ENCODE assay signal across 8 cellular contexts in the genomic region with DNA sequence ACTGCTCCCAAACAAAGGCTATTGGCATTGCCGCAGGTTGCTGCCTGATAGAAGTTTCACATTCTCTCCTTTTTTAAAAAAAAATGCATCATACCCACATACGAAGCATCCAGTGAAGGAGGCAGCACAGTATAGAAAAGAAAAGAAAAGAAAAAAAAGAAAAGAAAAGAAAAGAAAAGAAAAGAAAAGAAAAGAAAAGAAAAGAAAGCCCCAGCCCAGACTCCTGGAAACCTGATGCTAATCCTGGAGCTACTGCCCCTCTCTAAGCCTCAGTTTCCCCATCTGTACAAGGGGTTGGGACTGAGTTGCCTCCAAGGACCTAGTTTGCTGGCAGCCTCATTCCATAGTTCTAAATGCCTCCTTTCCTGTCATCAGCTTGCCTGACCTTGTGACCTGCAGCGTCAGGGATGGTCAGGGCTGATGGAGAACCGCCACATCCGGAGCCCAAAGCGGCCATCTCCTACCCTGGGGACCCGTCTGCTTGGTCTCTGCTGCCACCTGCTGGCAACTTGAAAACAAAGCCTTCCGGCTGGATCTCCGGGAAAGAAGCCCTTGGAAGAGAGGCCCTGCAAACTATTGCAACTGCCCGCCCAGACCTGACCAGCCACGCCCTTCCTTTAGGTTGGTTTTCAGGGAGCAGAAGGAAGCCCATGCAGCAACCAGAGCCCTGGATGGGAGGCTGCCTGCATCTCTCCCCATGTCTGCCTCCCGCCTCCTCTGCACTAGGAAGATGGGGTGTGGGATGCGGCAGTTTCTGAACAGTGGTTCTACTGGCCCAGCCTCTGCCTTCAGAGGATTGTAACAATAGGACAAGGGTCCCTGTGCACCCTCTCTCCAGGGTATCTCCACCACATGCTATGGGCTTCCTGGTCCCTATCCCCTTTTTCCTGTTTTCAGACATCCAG. TPM values are rescaled to one million over a fixed set of nuclear protein-coding genes. Genes with fewer than 3 reads are reported as not detected.
A peak's percentile ranks its signal among the peaks of the same experiment; 100 is the strongest.
DNase-seq lines count a peak whose midpoint lies in the region; ATAC-seq and TF ChIP-seq lines count a peak whose summit lies in the region.

No MANE protein-coding gene starts in this region.

- peak; percentile 95 for ATAC-seq in left lung

- H3K9me3 ChIP-seq in left lung = no peaks in the 10 kb centered on the region

- no peaks in the 10 kb centered on the region for H3K4me1 ChIP-seq in left lung

- in situ Hi-C loops in GM13977 (cut with MboI; ENCODE audit: low pct_unique_long_range_greater_than_20kb, low sequenced_read_pairs, unreplicated experiment) = no loop called here

- peaks cover 0 to 85% of the 10 kb centered on the region in 2 donors for H3K27me3 ChIP-seq in left lung

- peak; percentile 68 for DNase-seq in 8988T
- DNase-seq in GM13977 (ENCODE audit: low spot score) = peak; percentile 85
- DNase-seq in NCI-H2227 treated with DMSO at 0.1 percent for 48 hours (lab: John Stamatoyannopoulos, UW) = peak; percentile 70
- DNase-seq in activated CD4-positive, alpha-beta T cell treated with anti-CD3 and anti-CD28 coated beads for 1 hour = peak; percentile 53
- DNase-seq in cerebellum (ENCODE audit: low spot score) = peak; percentile 83
- peak; percentile 77 to 89 for DNase-seq in left lung
- DNase-seq in stimulated activated CD4-positive, alpha-beta T cell treated with anti-CD3 and anti-CD28 coated beads, TNF-alpha, amount 100 ng/mL, for 1 hour (ENCODE audit: low read depth in 3 of 3, low spot score in 1 of 3) = peak; percentile 26 to 64 (median 47)
- no peak for DNase-seq in mesenteric fat pad (ENCODE audit: low spot score)

- intact Hi-C loops in left lung (cut with DNase I) = loop anchor here (5.0 to 10.0 kb wide), 2 partner anchors 827 to 835 kb away; no protein-coding TSS in a partner anchor

- no peak overlapping the region for H3K4me3 ChIP-seq in left lung

- no peak overlapping the region for H3K27ac ChIP-seq in left lung

- TF ChIP-seq CTCF in GM13977 (IDR thresholded peaks at IDR 0.05; ENCODE audit: extremely low read depth, insufficient read depth, missing control alignments) (peak; percentile 92), left lung (IDR thresholded peaks at IDR 0.05) (peak; percentile 64 to 87)

- no peaks in the 10 kb centered on the region for H3K36me3 ChIP-seq in left lung

RNA-seq across cellular contexts. Expression of a gene that starts 13.0 kb away (rescaled TPM):
- total RNA-seq in cerebellum = 0.91 TPM
- not detected for total RNA-seq in left lung
- not detected for total RNA-seq in mesenteric fat pad

RNA-seq across cellular contexts. Expression of a gene that starts 22.3 kb away (rescaled TPM):
- total RNA-seq in cerebellum (13.5 TPM), left lung (1 to 10 TPM; 1.6 to 4.6 TPM), mesenteric fat pad (not detected)
